Comparison of ENCODE assay signal across 1 cellular context in the genomic region with DNA sequence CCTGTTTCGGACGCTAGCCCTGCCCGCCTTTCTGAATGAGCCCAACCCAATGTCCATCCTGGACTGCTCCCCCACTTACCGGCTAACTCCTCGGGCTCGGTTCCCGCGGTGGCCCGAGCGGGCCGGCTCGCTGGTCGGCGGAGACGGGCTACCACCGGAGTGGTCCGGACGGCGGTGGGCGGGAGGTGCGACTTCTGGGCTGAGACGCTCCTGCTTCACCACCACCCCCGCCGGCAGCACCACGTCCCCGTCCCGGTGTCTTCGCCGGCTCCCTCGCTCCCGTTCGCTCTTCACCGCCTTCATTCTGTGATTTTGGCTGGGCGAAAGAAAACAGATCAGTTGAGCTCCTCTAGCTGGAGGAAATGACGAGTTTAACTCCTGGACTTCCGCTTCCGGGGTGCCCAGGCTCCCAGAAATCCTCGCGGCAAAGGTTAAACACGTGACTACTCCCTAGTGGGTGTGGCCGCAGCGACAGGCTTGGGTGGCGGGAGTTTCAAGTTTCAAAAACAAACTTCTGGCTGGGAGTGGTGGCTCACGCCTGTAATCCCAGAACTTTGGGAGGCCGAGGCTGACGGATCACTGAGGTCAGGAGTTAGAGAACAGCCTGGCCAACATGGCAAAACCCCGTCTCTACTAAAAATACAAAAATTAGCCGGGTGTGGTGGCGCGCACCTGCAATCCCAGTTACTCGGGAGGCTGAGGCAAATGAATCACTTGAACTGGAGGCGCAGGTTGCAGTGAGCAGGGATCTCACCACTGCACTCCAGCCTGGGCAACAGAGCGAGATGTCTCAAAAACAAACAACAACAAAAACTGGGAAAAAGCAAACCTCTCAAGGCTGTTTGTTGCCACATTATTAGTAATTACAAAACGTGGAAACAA.
TF ChIP-seq lines count a peak whose summit lies in the region.

TSS of gene SNIP1 (minus strand) at position 367 of the 882 bp plus-strand sequence. CDS start at position 303, 64 bp downstream.

TF ChIP-seq in HepG2, 621 proteins besides CTCF, POLR2A, EP300 and RAD21 (continued from another document):
- peak; percentile 66; the same call in 1 of the 2 replicates for TF ChIP-seq THAP9 (CRISPR knock-in tag; IDR thresholded peaks at IDR 0.05; ENCODE audit: borderline replicate concordance)
- TF ChIP-seq ZFY (CRISPR knock-in tag; IDR thresholded peaks at IDR 0.05): peak; percentile 65; the same call in 1 of the 2 replicates
- no peak for TF ChIP-seq GFI1 (CRISPR knock-in tag; IDR thresholded peaks at IDR 0.05; ENCODE audit: borderline replicate concordance)
- TF ChIP-seq ZFX (CRISPR knock-in tag; IDR thresholded peaks at IDR 0.05; ENCODE audit: low read depth): 0 out of 2 replicates have a peak, but pooled peaks have one; percentile 50
- TF ChIP-seq HNRNPLL (IDR thresholded peaks at IDR 0.05; ENCODE audit: low read depth, low read length, poor library complexity, severe bottlenecking): peak; percentile 33
- TF ChIP-seq CCDC6 (CRISPR knock-in tag; IDR thresholded peaks at IDR 0.05): peak; percentile 65; the same call in 1 of the 2 replicates
- no peak for TF ChIP-seq ZEB1 (IDR thresholded peaks at IDR 0.05; ENCODE audit: insufficient replicate concordance, low read depth)
- TF ChIP-seq ISL2 (CRISPR knock-in tag; IDR thresholded peaks at IDR 0.05): peak; percentile 65
